8 cellular contexts compared by ENCODE assay signal in the genomic region with DNA sequence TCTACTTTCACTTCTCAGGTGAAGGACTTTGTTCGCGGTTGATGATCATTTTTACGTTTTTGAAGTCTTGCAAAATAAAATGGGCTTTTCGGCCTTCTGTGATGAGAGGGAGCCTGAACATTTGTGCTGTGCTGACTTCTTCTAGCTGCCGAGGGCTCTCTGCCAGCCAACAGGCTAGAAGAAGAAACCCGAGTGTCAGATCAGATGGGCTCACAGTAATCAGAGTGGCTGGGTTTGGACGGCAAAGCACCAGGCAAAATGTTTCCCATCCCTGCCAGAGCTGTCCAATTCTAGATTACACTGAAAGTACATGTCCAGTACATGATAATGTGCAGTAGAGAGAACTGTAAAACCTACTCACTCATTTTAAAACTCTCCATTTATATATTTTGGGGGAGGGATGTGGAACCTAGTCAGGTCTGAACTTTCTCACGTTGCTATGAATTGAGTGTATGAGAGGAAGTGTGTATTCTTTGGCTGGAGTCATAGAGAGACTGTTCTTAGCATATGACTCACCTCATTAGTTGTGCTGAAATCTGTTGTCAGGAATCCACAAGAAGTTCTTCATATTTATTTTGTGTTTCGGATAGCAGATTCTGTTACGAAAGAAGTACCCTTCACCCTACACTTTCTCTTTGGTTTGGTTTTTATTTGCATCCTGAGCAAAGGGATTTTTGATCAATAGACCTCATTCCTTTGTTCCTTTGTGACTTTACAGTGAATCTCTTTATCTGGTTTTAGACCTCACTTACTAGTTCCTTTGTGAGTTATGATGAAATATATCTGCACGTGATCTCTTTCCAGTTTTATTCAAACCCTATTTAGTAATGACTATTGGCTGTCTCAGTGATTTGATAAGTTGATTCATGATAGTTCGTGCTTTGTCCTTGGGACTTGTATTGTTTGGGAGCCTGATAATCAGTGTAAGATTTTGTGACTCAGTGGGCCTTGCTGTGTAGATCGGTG. TPM values are rescaled to one million over a fixed set of nuclear protein-coding genes. Genes with fewer than 3 reads are reported as not detected.
DNase-seq lines count a peak whose midpoint lies in the region; ATAC-seq and TF ChIP-seq lines count a peak whose summit lies in the region.

No MANE protein-coding gene starts in this region.

- H3K4me3 ChIP-seq in MG63 (peak overlapping the region; percentile 31), upper lobe of right lung (peak overlapping the region; percentile 87)

- H3K4me1 ChIP-seq in upper lobe of right lung = peaks cover 79% of the 10 kb centered on the region

- DNase-seq in NCI-H2171 treated with DMSO at 0.1 percent for 48 hours (lab: John Stamatoyannopoulos, UW) = peak; percentile 38
- DNase-seq in NCI-H2171 (lab: John Stamatoyannopoulos, UW) = no peak
- peak; percentile 94 for DNase-seq in HCEC 1CT
- peak; percentile 64 for DNase-seq in MG63
- DNase-seq in activated CD4-positive, alpha-beta T cell treated with anti-CD3 and anti-CD28 coated beads, Interleukin-2, amount 50 U/mL, for 1 hour = peak; percentile 22
- peak; percentile 29 to 43 for DNase-seq in erythroblast (lab: John Stamatoyannopoulos, UW)
- DNase-seq in naive thymus-derived CD8-positive, alpha-beta T cell = peak in 8 of 10 donors; percentile 15 to 69 (median 52)
- no peak for DNase-seq in upper lobe of right lung

- H3K27me3 ChIP-seq in MG63 = no peaks in the 10 kb centered on the region
- no peaks in the 10 kb centered on the region for H3K27me3 ChIP-seq in upper lobe of right lung

- no peak for TF ChIP-seq POLR2A in erythroblast (IDR thresholded peaks at IDR 0.05; ENCODE audit: low read length)

- H3K27ac Mint-ChIP-seq in naive thymus-derived CD8-positive, alpha-beta T cell = peak overlapping the region; percentile 92 to 99 (median 98)

- H3K9me3 Mint-ChIP-seq in naive thymus-derived CD8-positive, alpha-beta T cell = no peaks in the 10 kb centered on the region

- POLR2A ChIA-PET in naive thymus-derived CD8-positive, alpha-beta T cell (lab: Charles Lee) = interaction anchor here (2.3 kb wide), 1 partner anchor 9 kb away, joined by 11 read pairs; no protein-coding TSS in a partner anchor

- H3K4me3 Mint-ChIP-seq in naive thymus-derived CD8-positive, alpha-beta T cell = peak overlapping the region; percentile 82 to 99 (median 96)

- H3K9me3 ChIP-seq in MG63 (no peaks in the 10 kb centered on the region), upper lobe of right lung (no peaks in the 10 kb centered on the region)

- H3K27me3 Mint-ChIP-seq in naive thymus-derived CD8-positive, alpha-beta T cell = no peaks in the 10 kb centered on the region

- intact Hi-C loops in upper lobe of right lung (cut with DNase I) = no loop called here

- H3K4me1 Mint-ChIP-seq in naive thymus-derived CD8-positive, alpha-beta T cell = peaks cover 44 to 88% (median 84%) of the 10 kb centered on the region in 4 donors

- H3K36me3 Mint-ChIP-seq in naive thymus-derived CD8-positive, alpha-beta T cell = peaks cover 0 to 10% (median 0%) of the 10 kb centered on the region in 3 donors

- ATAC-seq in naive thymus-derived CD8-positive, alpha-beta T cell = peak; percentile 48 to 60
- ATAC-seq in upper lobe of right lung = peak; percentile 40

- no peaks in the 10 kb centered on the region for H3K36me3 ChIP-seq in MG63
- H3K36me3 ChIP-seq in upper lobe of right lung = no peaks in the 10 kb centered on the region

- H3K27ac ChIP-seq in upper lobe of right lung = peak overlapping the region; percentile 96

- TF ChIP-seq CTCF in upper lobe of right lung (IDR thresholded peaks at IDR 0.05) = no peak

RNA-seq across cellular contexts. Expression of gene ATP1A1, which starts 4.8 kb away (rescaled TPM):
- total RNA-seq in MG63 (2014; rRNA removed; shearing (Covaris generic); ENCODE audit: low replicate concordance) = 88.6 and 124 TPM in 2 replicates
- total RNA-seq in naive thymus-derived CD8-positive, alpha-beta T cell = 100 to 1,000 TPM; 248 to 261 TPM
- polyA plus RNA-seq in naive thymus-derived CD8-positive, alpha-beta T cell = 10 to 100 TPM; 59.1 to 65.0 (median 60.6) TPM
- total RNA-seq in upper lobe of right lung = 628 TPM

Comparison
In these comparisons a context has a peak if more than half of its experiments do, and no peak if none do; other contexts are left out.
1. DNase-seq: peak in NCI-H2171 treated with DMSO at 0.1 percent for 48 hours (single experiment), HCEC 1CT (single experiment), MG63 (single experiment), activated CD4-positive, alpha-beta T cell treated with anti-CD3 and anti-CD28 coated beads, Interleukin-2, amount 50 U/mL, for 1 hour (single experiment), erythroblast (2 of 2) and naive thymus-derived CD8-positive, alpha-beta T cell (8 of 10); none in NCI-H2171 (single experiment) and upper lobe of right lung (single experiment).